Comparison of ENCODE assay signal across 1 cellular context in the genomic region with DNA sequence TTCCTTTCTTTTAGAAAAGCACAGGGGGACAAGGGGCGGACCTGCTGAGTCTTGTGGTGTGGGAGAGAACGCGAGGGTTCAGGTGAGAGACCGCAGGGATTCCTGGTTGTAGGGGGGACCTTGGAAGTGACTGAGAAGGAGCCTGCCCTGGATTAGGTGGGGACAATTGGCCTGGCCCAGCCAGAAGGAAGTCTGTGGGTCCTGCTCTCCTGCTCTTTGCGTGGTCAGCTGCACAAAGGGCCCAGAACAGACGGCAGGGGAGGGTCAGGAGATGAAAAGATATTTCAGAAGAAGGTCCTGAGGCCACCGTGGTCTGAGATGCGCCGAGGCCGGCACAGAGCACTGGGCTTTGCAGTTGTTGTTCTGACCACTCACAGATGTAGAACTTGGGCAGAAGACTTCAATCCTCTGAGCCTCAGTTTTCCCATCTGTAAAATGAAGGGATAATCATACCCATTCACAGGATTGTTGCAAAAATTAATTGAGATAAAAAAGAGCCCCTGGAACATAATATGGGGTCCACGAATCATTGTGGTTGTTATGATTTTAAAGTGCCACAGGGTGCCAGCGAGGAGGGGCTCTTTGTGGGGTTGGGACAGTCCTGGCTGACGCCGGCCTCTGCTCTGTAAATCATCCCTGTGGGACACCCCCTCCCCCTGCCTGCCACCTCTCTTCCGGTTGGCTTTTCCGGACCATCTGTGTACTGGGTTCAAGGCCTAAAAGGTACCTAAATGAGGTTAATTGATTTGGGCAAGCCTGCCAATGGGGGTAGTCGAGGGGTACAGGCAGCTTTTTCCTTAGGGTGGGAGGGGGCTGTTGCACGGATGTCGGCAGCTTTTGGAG.
TF ChIP-seq lines count a peak whose summit lies in the region.

No MANE protein-coding gene starts in this region.

TF ChIP-seq in IMR-90, 13 proteins besides CTCF, POLR2A, EP300 and RAD21 (continued from another document):
- TF ChIP-seq ELK1 (IDR thresholded peaks at IDR 0.05; ENCODE audit: borderline replicate concordance, low read depth, low read length) (no peak), CHD1 (IDR thresholded peaks at IDR 0.05; ENCODE audit: low read depth, low read length) (no peak), RCOR1 (IDR thresholded peaks at IDR 0.05; ENCODE audit: insufficient replicate concordance, low read length) (no peak), MAFK (IDR thresholded peaks at IDR 0.05; ENCODE audit: low read depth, low read length) (no peak)
TF ChIP-seq in IMR-90: peak in this region for 0.
